In the genomic region with DNA sequence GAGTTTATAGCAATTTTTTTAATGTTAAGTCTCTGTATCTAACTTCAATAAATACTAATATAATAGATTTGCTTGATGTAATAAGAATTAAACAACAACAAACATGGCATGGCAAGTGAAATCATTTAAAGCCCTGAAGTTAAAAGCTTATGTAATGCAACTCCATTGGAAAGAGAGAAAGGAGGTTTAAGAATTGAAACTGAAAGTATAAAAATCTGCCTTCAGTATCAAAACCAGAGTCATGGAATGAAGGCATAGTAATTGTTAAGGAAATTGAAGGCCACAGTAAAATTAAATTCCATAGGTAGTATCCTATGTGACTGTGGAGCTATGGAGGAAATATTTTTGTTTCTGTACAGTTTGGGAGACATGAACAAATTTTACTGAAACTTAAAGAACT, we compare ENCODE assay signal across 1 cellular context.
TF ChIP-seq lines count a peak whose summit lies in the region.

No MANE protein-coding gene starts in this region.

TF ChIP-seq in SK-N-SH treated with all-trans-retinoic acid at 6 μM for 48 hours, 23 proteins besides CTCF, POLR2A, EP300 and RAD21:
- TF ChIP-seq, protein P1, sequence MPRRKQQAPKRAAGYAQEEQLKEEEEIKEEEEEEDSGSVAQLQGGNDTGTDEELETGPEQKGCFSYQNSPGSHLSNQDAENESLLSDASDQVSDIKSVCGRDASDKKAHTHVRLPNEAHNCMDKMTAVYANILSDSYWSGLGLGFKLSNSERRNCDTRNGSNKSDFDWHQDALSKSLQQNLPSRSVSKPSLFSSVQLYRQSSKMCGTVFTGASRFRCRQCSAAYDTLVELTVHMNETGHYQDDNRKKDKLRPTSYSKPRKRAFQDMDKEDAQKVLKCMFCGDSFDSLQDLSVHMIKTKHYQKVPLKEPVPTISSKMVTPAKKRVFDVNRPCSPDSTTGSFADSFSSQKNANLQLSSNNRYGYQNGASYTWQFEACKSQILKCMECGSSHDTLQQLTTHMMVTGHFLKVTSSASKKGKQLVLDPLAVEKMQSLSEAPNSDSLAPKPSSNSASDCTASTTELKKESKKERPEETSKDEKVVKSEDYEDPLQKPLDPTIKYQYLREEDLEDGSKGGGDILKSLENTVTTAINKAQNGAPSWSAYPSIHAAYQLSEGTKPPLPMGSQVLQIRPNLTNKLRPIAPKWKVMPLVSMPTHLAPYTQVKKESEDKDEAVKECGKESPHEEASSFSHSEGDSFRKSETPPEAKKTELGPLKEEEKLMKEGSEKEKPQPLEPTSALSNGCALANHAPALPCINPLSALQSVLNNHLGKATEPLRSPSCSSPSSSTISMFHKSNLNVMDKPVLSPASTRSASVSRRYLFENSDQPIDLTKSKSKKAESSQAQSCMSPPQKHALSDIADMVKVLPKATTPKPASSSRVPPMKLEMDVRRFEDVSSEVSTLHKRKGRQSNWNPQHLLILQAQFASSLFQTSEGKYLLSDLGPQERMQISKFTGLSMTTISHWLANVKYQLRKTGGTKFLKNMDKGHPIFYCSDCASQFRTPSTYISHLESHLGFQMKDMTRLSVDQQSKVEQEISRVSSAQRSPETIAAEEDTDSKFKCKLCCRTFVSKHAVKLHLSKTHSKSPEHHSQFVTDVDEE (CRISPR knock-in tag; IDR thresholded peaks at IDR 0.05): no peak
- no peak for TF ChIP-seq SNAI2 (CRISPR knock-in tag; IDR thresholded peaks at IDR 0.05)
- no peak for TF ChIP-seq GLIS3 (CRISPR knock-in tag; IDR thresholded peaks at IDR 0.05)
- TF ChIP-seq RARB (CRISPR knock-in tag; IDR thresholded peaks at IDR 0.05): no peak
- no peak for TF ChIP-seq ZFP3 (CRISPR knock-in tag; IDR thresholded peaks at IDR 0.05)
- TF ChIP-seq ZFP30 (CRISPR knock-in tag; IDR thresholded peaks at IDR 0.05): no peak
- TF ChIP-seq, protein P2, sequence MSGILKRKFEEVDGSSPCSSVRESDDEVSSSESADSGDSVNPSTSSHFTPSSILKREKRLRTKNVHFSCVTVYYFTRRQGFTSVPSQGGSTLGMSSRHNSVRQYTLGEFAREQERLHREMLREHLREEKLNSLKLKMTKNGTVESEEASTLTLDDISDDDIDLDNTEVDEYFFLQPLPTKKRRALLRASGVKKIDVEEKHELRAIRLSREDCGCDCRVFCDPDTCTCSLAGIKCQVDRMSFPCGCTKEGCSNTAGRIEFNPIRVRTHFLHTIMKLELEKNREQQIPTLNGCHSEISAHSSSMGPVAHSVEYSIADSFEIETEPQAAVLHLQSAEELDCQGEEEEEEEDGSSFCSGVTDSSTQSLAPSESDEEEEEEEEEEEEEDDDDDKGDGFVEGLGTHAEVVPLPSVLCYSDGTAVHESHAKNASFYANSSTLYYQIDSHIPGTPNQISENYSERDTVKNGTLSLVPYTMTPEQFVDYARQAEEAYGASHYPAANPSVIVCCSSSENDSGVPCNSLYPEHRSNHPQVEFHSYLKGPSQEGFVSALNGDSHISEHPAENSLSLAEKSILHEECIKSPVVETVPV (CRISPR knock-in tag; IDR thresholded peaks at IDR 0.05): no peak
- TF ChIP-seq ISL1 (CRISPR knock-in tag; IDR thresholded peaks at IDR 0.05): no peak
- TF ChIP-seq BACH2 (CRISPR knock-in tag; IDR thresholded peaks at IDR 0.05; ENCODE audit: borderline replicate concordance): no peak
- no peak for TF ChIP-seq ESRRG (CRISPR knock-in tag; IDR thresholded peaks at IDR 0.05)
- TF ChIP-seq, protein P3, sequence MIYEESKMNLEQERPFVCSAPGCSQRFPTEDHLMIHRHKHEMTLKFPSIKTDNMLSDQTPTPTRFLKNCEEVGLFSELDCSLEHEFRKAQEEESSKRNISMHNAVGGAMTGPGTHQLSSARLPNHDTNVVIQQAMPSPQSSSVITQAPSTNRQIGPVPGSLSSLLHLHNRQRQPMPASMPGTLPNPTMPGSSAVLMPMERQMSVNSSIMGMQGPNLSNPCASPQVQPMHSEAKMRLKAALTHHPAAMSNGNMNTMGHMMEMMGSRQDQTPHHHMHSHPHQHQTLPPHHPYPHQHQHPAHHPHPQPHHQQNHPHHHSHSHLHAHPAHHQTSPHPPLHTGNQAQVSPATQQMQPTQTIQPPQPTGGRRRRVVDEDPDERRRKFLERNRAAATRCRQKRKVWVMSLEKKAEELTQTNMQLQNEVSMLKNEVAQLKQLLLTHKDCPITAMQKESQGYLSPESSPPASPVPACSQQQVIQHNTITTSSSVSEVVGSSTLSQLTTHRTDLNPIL (CRISPR knock-in tag; IDR thresholded peaks at IDR 0.05; ENCODE audit: low read depth): no peak
- TF ChIP-seq ZC3H10 (CRISPR knock-in tag; IDR thresholded peaks at IDR 0.05): no peak
- TF ChIP-seq OSR1 (CRISPR knock-in tag; IDR thresholded peaks at IDR 0.05): no peak
